ENCODE assay signal across 32 cellular contexts in genomic region chr4:46081674-46082073, GRCh38. TPM values are rescaled to one million over a fixed set of nuclear protein-coding genes. Genes with fewer than 3 reads are reported as not detected.
"Had no signal": no experiment of that assay in that cellular context is flagged by ENCODE, and none has a peak within 500 bp of the region (broad histone marks: within the 10 kb centered on the region; RNA-seq: fewer than 3 reads in every experiment).

No MANE protein-coding gene starts in this region.

- H3K27ac ChIP-seq: colonic mucosa, epithelial cell of prostate, esophagus muscularis mucosa, foreskin keratinocyte, gastroesophageal sphincter, heart left ventricle, left lung, neural progenitor cell, prostate gland, right atrium auricular region, stomach, thyroid gland had no signal

- H3K4me1 ChIP-seq: colonic mucosa, esophagus muscularis mucosa, foreskin keratinocyte, gastroesophageal sphincter, heart left ventricle, left lung, neural progenitor cell, prostate gland, right atrium auricular region, stomach, thyroid gland had no signal

- H3K27me3 ChIP-seq: colonic mucosa, esophagus muscularis mucosa, foreskin keratinocyte, gastroesophageal sphincter, heart left ventricle, left lung, neural progenitor cell, right atrium auricular region, stomach, thyroid gland had no signal

- FAIRE-seq: islet of Langerhans had no signal

- H3K9ac ChIP-seq: neural progenitor cell had no signal

- H3K36me3 ChIP-seq: colonic mucosa, esophagus muscularis mucosa, gastroesophageal sphincter, heart left ventricle, left lung, neural progenitor cell, prostate gland, right atrium auricular region, stomach, thyroid gland had no signal

- H2AFZ ChIP-seq: neural progenitor cell had no signal

- H3K4me3 ChIP-seq: colonic mucosa, esophagus muscularis mucosa, gastroesophageal sphincter, heart left ventricle, left lung, mucosa of descending colon, neural progenitor cell, prostate gland, right atrium auricular region, stomach, thyroid gland had no signal

- DNase-seq: colonic mucosa; effector CD8-positive, alpha-beta T cell; endodermal cell; foreskin keratinocyte; heart left ventricle; hippocampal formation; left cardiac atrium; left lung; mesenchymal stem cell; mucosa of descending colon; naive B cell; stimulated activated CD4-positive, alpha-beta T cell treated with anti-CD3 and anti-CD28 coated beads, Interleukin-2, amount 100 ng/mL, for 24 hours; stimulated activated CD4-positive, alpha-beta T cell treated with anti-CD3 and anti-CD28 coated beads, Interleukin-4, amount 100 ng/mL, for 24 hours; stimulated activated naive CD4-positive, alpha-beta T cell treated with Interleukin-2 at 50 U/mL for 16 hours; stomach; thyroid gland; trophoblast cell had no signal

- H3K9me3 ChIP-seq: colonic mucosa, esophagus muscularis mucosa, gastroesophageal sphincter, heart left ventricle, left lung, mucosa of descending colon, prostate gland, right atrium auricular region, stomach, thyroid gland had no signal

- ATAC-seq: foreskin keratinocyte; gastroesophageal sphincter; heart left ventricle; left cardiac atrium; left lung; mucosa of descending colon; natural killer cell treated with Interleukin-12 subunit alpha and Interleukin-12 subunit beta and Interleukin-15 and Interleukin-18, amount 100 ng/mL, for 72 hours; sciatic nerve; stimulated activated effector memory CD8-positive, alpha-beta T cell treated with anti-CD3 and anti-CD28 coated beads, Interleukin-12 subunit alpha, Interleukin-12 subunit beta, amount 100 ng/mL, for 72 hours had no signal

- H3K4me2 ChIP-seq: neural progenitor cell had no signal

RNA-seq across cellular contexts. Expression of gene GABRG1, which starts 42.2 kb away (rescaled TPM):
- total RNA-seq: colonic mucosa; fibroblast of lung; foreskin keratinocyte; kidney epithelial cell; left cardiac atrium; left lung; lower leg skin; lung microvascular endothelial cell; natural killer cell treated with Interleukin-12 subunit alpha and Interleukin-12 subunit beta and Interleukin-15 and Interleukin-18, amount 100 ng/mL, for 72 hours; osteocyte; prostate gland; right atrium auricular region had no signal
- polyA plus RNA-seq: fibroblast of lung, foreskin keratinocyte, heart left ventricle, stomach had no signal
